In genomic region chr12:109458771-109459208, GRCh38 we compare ENCODE assay signal across 10 cellular contexts. TPM values are rescaled to one million over a fixed set of nuclear protein-coding genes. Genes with fewer than 3 reads are reported as not detected.
DNase-seq lines count a peak whose midpoint lies in the region; ATAC-seq and TF ChIP-seq lines count a peak whose summit lies in the region.
"Had no signal": no experiment of that assay in that cellular context is flagged by ENCODE, and none has a peak within 500 bp of the region (broad histone marks: within the 10 kb centered on the region; RNA-seq: fewer than 3 reads in every experiment).

No MANE protein-coding gene starts in this region.

- H3K4me1 ChIP-seq in heart right ventricle (peaks cover 17 to 70% (median 65%) of the 10 kb centered on the region in 9 donors), mesodermal cell (ENCODE audit: control insufficient read depth, insufficient read depth, low read length, poor library complexity, severe bottlenecking) (peaks cover 58% of the 10 kb centered on the region), vagina (peaks cover 72% of the 10 kb centered on the region)

- peaks cover 0 to 66% (median 36%) of the 10 kb centered on the region in 9 donors for H3K36me3 ChIP-seq in heart right ventricle
- peaks cover 68% of the 10 kb centered on the region for H3K36me3 ChIP-seq in mesodermal cell (ENCODE audit: control insufficient read depth, insufficient read depth, low read length)
- peaks cover 0 to 54% of the 10 kb centered on the region in 2 donors for H3K36me3 ChIP-seq in vagina

- H3K4me3 ChIP-seq in heart right ventricle (no peak overlapping the region), mesodermal cell (ENCODE audit: extremely low read depth, insufficient read depth, low read length, poor library complexity, severe bottlenecking) (no peak overlapping the region), vagina (no peak overlapping the region)
- H3K4me3 ChIP-seq: adrenal gland had no signal

- H3K27me3 ChIP-seq in heart right ventricle: no peaks in the 10 kb centered on the region
- H3K27me3 ChIP-seq in vagina: no peaks in the 10 kb centered on the region
- H3K27me3 ChIP-seq: adrenal gland had no signal

- TF ChIP-seq POLR2A in vagina (IDR thresholded peaks at IDR 0.05): no peak

- intact Hi-C loops in heart right ventricle (cut with DNase I): no loop called here
- intact Hi-C loops in left ventricle myocardium superior (cut with micrococcal nuclease): no loop called here
- intact Hi-C loops in vagina (cut with DNase I): no loop called here

- ATAC-seq in heart right ventricle: no peak
- no peak for ATAC-seq in left ventricle myocardium superior
- ATAC-seq in GM19324 (IDR thresholded peaks at IDR 0.05; ENCODE audit: low FRiP score, unreplicated experiment): no peak

- H3K9me3 ChIP-seq in heart right ventricle (no peaks in the 10 kb centered on the region), mesodermal cell (ENCODE audit: control insufficient read depth, low read length) (no peaks in the 10 kb centered on the region), vagina (no peaks in the 10 kb centered on the region)
- H3K9me3 ChIP-seq: adrenal gland had no signal

- H3K27ac ChIP-seq in heart right ventricle (peak overlapping the region in 9 of 10 donors; percentile 10 to 99 (median 97)), mesodermal cell (ENCODE audit: low read depth, low read length, severe bottlenecking) (peak overlapping the region; percentile 99), vagina (peak overlapping the region; percentile 94)

- DNase-seq in heart right ventricle: no peak
- DNase-seq in left ventricle myocardium superior: no peak
- DNase-seq in dermis blood vessel endothelial cell: peak; percentile 47
- DNase-seq in vagina (ENCODE audit: extremely low spot score in 2 of 2): no peak
- no peak for DNase-seq in DMS153 treated with DMSO at 0.1 percent for 48 hours (lab: John Stamatoyannopoulos, UW; ENCODE audit: unreplicated experiment)
- DNase-seq in activated naive CD4-positive, alpha-beta T cell (lab: John Stamatoyannopoulos, UW): no peak
- DNase-seq: adrenal gland, KG1 had no signal

- TF ChIP-seq CTCF in heart right ventricle (IDR thresholded peaks at IDR 0.05): no peak
- TF ChIP-seq CTCF in vagina (IDR thresholded peaks at IDR 0.05): no peak

- 65 to 67% methylated on average over 6 of the region's 6 CpGs for WGBS in heart right ventricle, 2 donors
- 20 to 21% methylated on average over 5 to 6 of the region's 6 CpGs for WGBS in mesodermal cell (ENCODE audit: insufficient coverage in 2 of 2), 2 experiments

RNA-seq across cellular contexts. Expression of gene KCTD10, which starts 18.3 kb away (rescaled TPM):
- total RNA-seq in heart right ventricle: 10 to 100 TPM; 21.5 to 64.9 (median 33.8) TPM
- polyA plus RNA-seq in heart right ventricle: 10 to 100 TPM; 13.6 to 16.6 TPM
- 29.8 TPM for total RNA-seq in left ventricle myocardium superior
- 74.5 and 85.6 TPM in 2 replicates for total RNA-seq in dermis blood vessel endothelial cell
- polyA plus RNA-seq in mesodermal cell (2013, experiment 1 of 2): 94.1 TPM
- polyA plus RNA-seq in mesodermal cell (2013, experiment 2 of 2): 84.8 TPM
- 86.2 TPM for total RNA-seq in vagina

RNA-seq across cellular contexts. Expression of gene UBE3B, which starts 18.6 kb away (rescaled TPM):
- total RNA-seq in heart right ventricle (10 to 100 TPM; 50.9 to 58.8 (median 55.8) TPM), left ventricle myocardium superior (58.1 TPM), dermis blood vessel endothelial cell (54.1 and 60.0 TPM in 2 replicates), vagina (32.2 TPM)
- 10 to 100 TPM; 13.7 to 17.8 TPM for polyA plus RNA-seq in heart right ventricle
- 30.0 TPM for polyA plus RNA-seq in mesodermal cell (2013, experiment 1 of 2)
- 24.4 TPM for polyA plus RNA-seq in mesodermal cell (2013, experiment 2 of 2)
